Comparison of ENCODE assay signal across 26 cellular contexts in the genomic region with DNA sequence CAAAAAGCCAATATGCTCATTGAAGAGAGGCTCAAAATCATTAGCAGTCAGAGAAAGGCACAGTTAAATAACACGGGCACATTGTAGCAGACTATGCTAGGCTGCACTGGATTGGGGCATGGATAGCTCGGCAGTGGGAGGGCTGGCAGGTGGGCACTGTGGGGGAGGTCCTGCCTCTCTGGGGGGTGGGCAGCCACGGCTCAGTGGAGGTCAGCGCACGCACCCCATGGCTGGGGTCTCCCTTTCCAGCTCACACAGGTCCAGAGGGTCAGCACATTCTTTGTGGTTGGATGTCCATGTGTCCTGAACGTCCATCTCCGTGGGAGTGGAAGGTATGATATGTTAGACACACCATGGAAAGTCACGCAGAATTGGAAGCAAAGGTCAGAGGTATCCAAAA. TPM values are rescaled to one million over a fixed set of nuclear protein-coding genes. Genes with fewer than 3 reads are reported as not detected.
DNase-seq lines count a peak whose midpoint lies in the region; ATAC-seq and TF ChIP-seq lines count a peak whose summit lies in the region.
"Had no signal": no experiment of that assay in that cellular context is flagged by ENCODE, and none has a peak within 500 bp of the region (broad histone marks: within the 10 kb centered on the region; RNA-seq: fewer than 3 reads in every experiment).

No MANE protein-coding gene starts in this region.

- H3K4me1 ChIP-seq in Karpas-422 (ENCODE audit: low read length) = peaks cover 59% of the 10 kb centered on the region
- H3K4me1 ChIP-seq in esophagus muscularis mucosa = no peaks in the 10 kb centered on the region
- H3K4me1 ChIP-seq in PC-3 (ENCODE audit: insufficient read depth, low read length) = no peaks in the 10 kb centered on the region
- H3K4me1 ChIP-seq: BE2C had no signal

- H3K36me3 ChIP-seq in Karpas-422 (ENCODE audit: insufficient read depth, low read length) (no peaks in the 10 kb centered on the region), esophagus muscularis mucosa (no peaks in the 10 kb centered on the region), PC-3 (ENCODE audit: low read depth, low read length) (no peaks in the 10 kb centered on the region)
- H3K36me3 ChIP-seq: BE2C, BLaER1 had no signal

- H3F3A ChIP-seq in PC-3 (ENCODE audit: low read length, unreplicated experiment) = no peaks in the 10 kb centered on the region

- H3K27me3 Mint-ChIP-seq in type B pancreatic cell = peaks cover 4% of the 10 kb centered on the region

- no peaks in the 10 kb centered on the region for H3K9me3 ChIP-seq in Karpas-422 (ENCODE audit: low read length)
- no peaks in the 10 kb centered on the region for H3K9me3 ChIP-seq in esophagus muscularis mucosa
- H3K9me3 ChIP-seq in PC-3 (ENCODE audit: low read length) = no peaks in the 10 kb centered on the region
- H3K9me3 ChIP-seq: BLaER1 had no signal

- WGBS in esophagus muscularis mucosa = 84% methylated on average over 8 of the region's 8 CpGs

- no peak overlapping the region for H3K4me3 Mint-ChIP-seq in type B pancreatic cell
- H3K4me3 Mint-ChIP-seq: CD14-positive monocyte; CD4-positive, alpha-beta memory T cell; CD4-positive, CD25-positive, alpha-beta regulatory T cell; CD8-positive, alpha-beta memory T cell had no signal

- H3K9me3 Mint-ChIP-seq in type B pancreatic cell = no peaks in the 10 kb centered on the region
- H3K9me3 Mint-ChIP-seq: CD14-positive monocyte had no signal

- H3K27me3 ChIP-seq in Karpas-422 (ENCODE audit: low read length) (no peaks in the 10 kb centered on the region), esophagus muscularis mucosa (peaks cover 0 to 5% (median 0%) of the 10 kb centered on the region in 4 donors), PC-3 (ENCODE audit: low read length) (no peaks in the 10 kb centered on the region)
- H3K27me3 ChIP-seq: BE2C, BLaER1 had no signal

- H3K9me2 ChIP-seq in Karpas-422 (replicated peaks; ENCODE audit: insufficient read depth, low read length) (no peaks in the 10 kb centered on the region), PC-3 (replicated peaks; ENCODE audit: low read length) (no peaks in the 10 kb centered on the region)

- POLR2A ChIA-PET in PC-3 (lab: Charles Lee; ENCODE audit: unreplicated experiment) = no interaction called here

- TF ChIP-seq EP300 in esophagus muscularis mucosa (IDR thresholded peaks at IDR 0.05) = no peak

- no peak for TF ChIP-seq POLR2A in esophagus muscularis mucosa (IDR thresholded peaks at IDR 0.05; ENCODE audit: low read depth)

- BruUV-seq in PC-3 (replicated peaks; lab: Mats Ljungman, UMichigan) = no TSS peak

- intact Hi-C loops in esophagus muscularis mucosa (cut with DNase I) (no loop called here), PC-3 (cut with micrococcal nuclease) (no loop called here)

- H3K4me1 Mint-ChIP-seq in type B pancreatic cell (ENCODE audit: unreplicated experiment) = peaks cover 3% of the 10 kb centered on the region
- H3K4me1 Mint-ChIP-seq: CD4-positive, alpha-beta memory T cell; CD4-positive, CD25-positive, alpha-beta regulatory T cell; CD8-positive, alpha-beta memory T cell had no signal

- DNase-seq in Karpas-422 (peak; percentile 26), esophagus muscularis mucosa (ENCODE audit: extremely low spot score) (peak; percentile 53), type B pancreatic cell (ENCODE audit: extremely low spot score, unreplicated experiment) (peak; percentile 54), PC-3 (no peak), NCI-H69 (lab: John Stamatoyannopoulos, UW) (no peak)
- DNase-seq: 8988T; ACHN; BE2C; C1 segment of cervical spinal cord; CD4-positive, alpha-beta memory T cell; CD4-positive, CD25-positive, alpha-beta regulatory T cell; CD8-positive, alpha-beta memory T cell; COR-L47; DMS 273 treated with DMSO at 0.1 percent for 48 hours; DMS153; DMS53; DMS79; DND-41; EL; GDM1 had no signal

- ATAC-seq in PC-3 = no peak
- no peak for ATAC-seq in HG02678 (IDR thresholded peaks at IDR 0.05; ENCODE audit: unreplicated experiment)
- no peak for ATAC-seq in GM21723 (IDR thresholded peaks at IDR 0.05; ENCODE audit: unreplicated experiment)
- ATAC-seq: GM12878 had no signal

- H3K4me2 ChIP-seq in Karpas-422 (ENCODE audit: low read depth, low read length, poor library complexity, severe bottlenecking) (no peak overlapping the region), PC-3 (ENCODE audit: low read length) (no peak overlapping the region)
- H3K4me2 ChIP-seq: BLaER1 had no signal

- H3K27ac Mint-ChIP-seq in type B pancreatic cell = no peak overlapping the region
- H3K27ac Mint-ChIP-seq: CD4-positive, alpha-beta memory T cell; CD4-positive, CD25-positive, alpha-beta regulatory T cell; CD8-positive, alpha-beta memory T cell had no signal

- H3K4me3 ChIP-seq in Karpas-422 (ENCODE audit: low read length) = no peak overlapping the region
- no peak overlapping the region for H3K4me3 ChIP-seq in esophagus muscularis mucosa
- H3K4me3 ChIP-seq in PC-3 (ENCODE audit: low read length) = no peak overlapping the region
- H3K4me3 ChIP-seq: BLaER1, GM12878 had no signal

- H3K9ac ChIP-seq in Karpas-422 (ENCODE audit: low read length) = no peak overlapping the region
- no peak overlapping the region for H3K9ac ChIP-seq in PC-3 (ENCODE audit: low read length)
- H3K9ac ChIP-seq: BLaER1 had no signal

- CTCF ChIA-PET in PC-3 (lab: Charles Lee) = no interaction called here

- no peak overlapping the region for H2AFZ ChIP-seq in Karpas-422 (ENCODE audit: low read length)
- no peak overlapping the region for H2AFZ ChIP-seq in PC-3 (ENCODE audit: low read length)

- no peaks in the 10 kb centered on the region for H3K79me2 ChIP-seq in Karpas-422 (ENCODE audit: low read length)
- H3K79me2 ChIP-seq in PC-3 (ENCODE audit: low read length) = no peaks in the 10 kb centered on the region

- no peaks in the 10 kb centered on the region for H4K20me1 ChIP-seq in Karpas-422 (ENCODE audit: insufficient read depth, low read depth, low read length)
- H4K20me1 ChIP-seq in PC-3 (ENCODE audit: low read length) = no peaks in the 10 kb centered on the region
- H4K20me1 ChIP-seq: BLaER1 had no signal

- H3K27ac ChIP-seq in Karpas-422 (ENCODE audit: low read length) (no peak overlapping the region), esophagus muscularis mucosa (replicated peaks in 1 of 4) (no peak overlapping the region), PC-3 (ENCODE audit: low read length) (no peak overlapping the region)
- H3K27ac ChIP-seq: BLaER1 had no signal

- TF ChIP-seq CTCF in esophagus muscularis mucosa (IDR thresholded peaks at IDR 0.05) = no peak
- TF ChIP-seq CTCF in type B pancreatic cell (conservative IDR thresholded peaks at IDR 0.05) = no peak
- no peak for TF ChIP-seq CTCF in PC-3 (conservative IDR thresholded peaks at IDR 0.05; ENCODE audit: low read depth, low read length)

- H3K36me3 Mint-ChIP-seq in type B pancreatic cell = no peaks in the 10 kb centered on the region
- H3K36me3 Mint-ChIP-seq: CD14-positive monocyte; CD4-positive, alpha-beta memory T cell; CD4-positive, CD25-positive, alpha-beta regulatory T cell; CD8-positive, alpha-beta memory T cell had no signal

RNA-seq across cellular contexts. Expression of gene MGLL, which starts 18.4 kb away (rescaled TPM):
- 58.0 and 63.3 TPM in 2 replicates for total RNA-seq in Karpas-422 (2014; rRNA removed; shearing (Covaris generic); ENCODE audit: low replicate concordance)
- total RNA-seq in esophagus muscularis mucosa = 100 to 1,000 TPM in 1 of 4 donors, 10 to 100 TPM in 3; 56.5 to 155 (median 80.7) TPM
- total RNA-seq in type B pancreatic cell (ENCODE audit: low replicate concordance) = 9.4 and 28.8 TPM in 2 replicates
- total RNA-seq in PC-3 (2014; rRNA removed) = 38.7 and 40.1 TPM in 2 replicates
- total RNA-seq: G401 had no signal

Comparison
In these comparisons a context has a peak if more than half of its experiments do, and no peak if none do; other contexts are left out.
1. DNase-seq: peak in Karpas-422 (single experiment), esophagus muscularis mucosa (single experiment) and type B pancreatic cell (single experiment); none in PC-3 (single experiment) and NCI-H69 (single experiment).